In the genomic region with DNA sequence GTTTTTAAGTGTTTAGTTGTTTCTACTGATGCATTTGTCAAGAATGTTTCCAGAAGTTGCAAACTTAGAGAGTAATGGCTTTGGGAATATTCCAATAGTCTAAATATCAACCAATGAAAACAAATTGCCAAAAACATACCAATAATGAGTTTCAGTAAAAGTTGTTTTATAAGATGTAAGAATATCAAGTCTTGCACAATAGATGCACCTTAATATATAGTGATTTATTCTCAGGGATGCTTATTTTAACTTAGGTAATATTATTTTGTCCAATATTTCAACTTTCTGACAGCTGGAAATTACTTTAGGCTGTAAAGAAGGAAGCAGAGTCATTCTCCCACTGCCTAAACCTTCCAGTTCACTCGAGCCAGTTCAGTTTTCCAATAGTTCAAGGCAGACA, we compare ENCODE assay signal across 35 cellular contexts.
"Had no signal": no experiment of that assay in that cellular context is flagged by ENCODE, and none has a peak within 500 bp of the region (broad histone marks: within the 10 kb centered on the region; RNA-seq: fewer than 3 reads in every experiment).

No MANE protein-coding gene starts in this region.

- DNase-seq: Kasumi-1, MG63, MM.1S, MV-4-11, NCI-H1048, NCI-H1092, NCI-H1092 treated with DMSO at 0.1 percent for 48 hours, NCI-H1105, NCI-H1105 treated with DMSO at 0.1 percent for 48 hours, NCI-H1417, NCI-H1417 treated with DMSO at 0.1 percent for 48 hours, NCI-H1436, NCI-H1436 treated with DMSO at 0.1 percent for 48 hours, NCI-H146, NCI-H1694, NCI-H1694 treated with DMSO at 0.1 percent for 48 hours, NCI-H187, NCI-H187 treated with DMSO at 0.1 percent for 48 hours, NCI-H1930, NCI-H2029, NCI-H2029 treated with DMSO at 0.1 percent for 48 hours, NCI-H2081, NCI-H2081 treated with DMSO at 0.1 percent for 48 hours, NCI-H2107, NCI-H2171, NCI-H2171 treated with DMSO at 0.1 percent for 48 hours, NCI-H2227 treated with DMSO at 0.1 percent for 48 hours, NCI-H226, NCI-H345, NCI-H446, NCI-H446 treated with DMSO at 0.1 percent for 48 hours, NCI-H510A, NCI-H510A treated with DMSO at 0.1 percent for 48 hours, NCI-H524, NCI-H524 treated with DMSO at 0.1 percent for 48 hours had no signal

- H3K36me3 ChIP-seq: MG63 had no signal

- H3K4me3 ChIP-seq: MG63 had no signal
